ENCODE assay signal across 8 cellular contexts in the genomic region with DNA sequence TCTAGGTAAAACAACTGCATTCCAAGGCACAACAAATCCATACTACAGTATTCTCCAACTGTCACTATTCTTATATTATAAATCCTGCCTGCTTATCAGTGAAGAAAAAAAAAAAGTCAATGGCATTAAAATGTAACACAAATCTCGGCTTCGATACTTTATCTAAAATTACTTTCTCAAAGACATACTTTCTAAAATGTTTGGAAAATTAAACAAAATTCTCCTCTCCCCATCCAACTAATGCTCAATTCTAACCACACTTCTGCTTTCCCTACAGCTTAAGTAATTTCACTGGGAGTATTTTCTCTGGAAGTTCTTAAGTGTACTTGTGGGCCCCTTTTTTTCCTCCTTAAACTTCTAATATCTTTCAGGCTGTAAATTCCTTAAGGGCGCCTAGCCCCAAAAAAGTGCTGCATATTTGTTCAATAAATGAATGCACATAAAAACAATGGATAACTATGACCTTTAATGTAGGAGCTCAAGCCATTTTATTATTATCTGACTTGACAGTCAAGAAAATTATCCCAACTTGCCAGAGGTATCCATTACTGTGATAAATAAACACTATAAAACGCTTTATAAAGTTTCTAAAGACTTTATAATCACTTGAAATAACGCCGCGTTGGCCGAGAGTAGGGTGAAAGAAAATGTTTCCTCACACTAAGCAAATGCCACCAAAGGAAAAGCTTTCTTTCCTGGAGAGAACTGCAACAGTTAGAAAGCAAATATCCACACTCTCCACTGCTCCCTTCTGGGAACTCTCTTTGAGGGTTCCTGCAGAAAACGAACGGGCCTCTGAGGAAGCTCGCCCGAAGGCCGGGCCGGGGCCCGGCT. TPM values are rescaled to one million over a fixed set of nuclear protein-coding genes. Genes with fewer than 3 reads are reported as not detected.
DNase-seq lines count a peak whose midpoint lies in the region; ATAC-seq and TF ChIP-seq lines count a peak whose summit lies in the region.

No MANE protein-coding gene starts in this region.

- H3K27ac ChIP-seq in duodenal mucosa (ENCODE audit: low read depth, low read length), result peak overlapping the region; percentile 86

- H3K9ac ChIP-seq in duodenal mucosa (ENCODE audit: low read depth in 1 of 2, low read length in 2 of 2), result peak overlapping the region; percentile 80 to 98

- H3K36me3 Mint-ChIP-seq in natural killer cell, result no peaks in the 10 kb centered on the region

- intact Hi-C loops in natural killer cell (cut with micrococcal nuclease), result loop anchor here (1.0 to 2.0 kb wide), 2 partner anchors 38 to 49 kb away; a partner anchor contains a TSS

- no peak for TF ChIP-seq CTCF in natural killer cell (IDR thresholded peaks at IDR 0.05)

- no peaks in the 10 kb centered on the region for H3K27me3 Mint-ChIP-seq in natural killer cell (ENCODE audit: low read depth in 2 of 2)

- DNase-seq in NCI-H1417 treated with DMSO at 0.1 percent for 48 hours (lab: John Stamatoyannopoulos, UW) (peak; percentile 4), natural killer cell (no peak), germinal center (ENCODE audit: low spot score) (no peak), OCI-M2 (lab: John Stamatoyannopoulos, UW; ENCODE audit: unreplicated experiment) (no peak)

- H3K4me3 ChIP-seq in GM08714 (ENCODE audit: low read length) (peak overlapping the region; percentile 86), duodenal mucosa (ENCODE audit: low read depth in 1 of 2, low read length in 2 of 2) (peak overlapping the region; percentile 86 to 100)

- peaks cover 22 to 23% of the 10 kb centered on the region in 2 donors for H3K4me1 Mint-ChIP-seq in natural killer cell

- no peaks in the 10 kb centered on the region for H3K27me3 ChIP-seq in duodenal mucosa (ENCODE audit: control insufficient read depth in 1 of 2, insufficient read depth in 2 of 2, low read length in 2 of 2)

- no peaks in the 10 kb centered on the region for H3K9me3 Mint-ChIP-seq in natural killer cell

- peaks cover 10 to 11% of the 10 kb centered on the region in 2 donors for H3K4me1 ChIP-seq in duodenal mucosa (ENCODE audit: control insufficient read depth in 1 of 2, insufficient read depth in 2 of 2, low read length in 2 of 2)

- H3K4me3 Mint-ChIP-seq in natural killer cell, result peak overlapping the region; percentile 80

- H3K27ac Mint-ChIP-seq in natural killer cell, result peak overlapping the region in 1 of 2 donors; percentile 96

- ATAC-seq in natural killer cell (no peak), HG02885 (IDR thresholded peaks at IDR 0.05; ENCODE audit: poor library complexity, unreplicated experiment) (no peak), GM21717 (IDR thresholded peaks at IDR 0.05; ENCODE audit: unreplicated experiment) (no peak)

- H3K36me3 ChIP-seq in duodenal mucosa (ENCODE audit: control insufficient read depth in 1 of 2, insufficient read depth in 2 of 2, low read length in 2 of 2), result no peaks in the 10 kb centered on the region

- no peaks in the 10 kb centered on the region for H3K9me3 ChIP-seq in duodenal mucosa (ENCODE audit: control insufficient read depth in 1 of 2, low read length in 2 of 2)

RNA-seq across cellular contexts. Expression of a gene that starts 1.0 kb away (rescaled TPM):
- total RNA-seq in natural killer cell, result 10 to 100 TPM; 12.1 to 23.9 (median 15.1) TPM

RNA-seq across cellular contexts. Expression of a gene that starts 37.9 kb away (rescaled TPM):
- 10 to 100 TPM in 1 of 3 donors, 1 to 10 TPM in 2; 6.6 to 11.9 (median 7.4) TPM for total RNA-seq in natural killer cell
